Comparison of ENCODE assay signal across 1 cellular context in the genomic region with DNA sequence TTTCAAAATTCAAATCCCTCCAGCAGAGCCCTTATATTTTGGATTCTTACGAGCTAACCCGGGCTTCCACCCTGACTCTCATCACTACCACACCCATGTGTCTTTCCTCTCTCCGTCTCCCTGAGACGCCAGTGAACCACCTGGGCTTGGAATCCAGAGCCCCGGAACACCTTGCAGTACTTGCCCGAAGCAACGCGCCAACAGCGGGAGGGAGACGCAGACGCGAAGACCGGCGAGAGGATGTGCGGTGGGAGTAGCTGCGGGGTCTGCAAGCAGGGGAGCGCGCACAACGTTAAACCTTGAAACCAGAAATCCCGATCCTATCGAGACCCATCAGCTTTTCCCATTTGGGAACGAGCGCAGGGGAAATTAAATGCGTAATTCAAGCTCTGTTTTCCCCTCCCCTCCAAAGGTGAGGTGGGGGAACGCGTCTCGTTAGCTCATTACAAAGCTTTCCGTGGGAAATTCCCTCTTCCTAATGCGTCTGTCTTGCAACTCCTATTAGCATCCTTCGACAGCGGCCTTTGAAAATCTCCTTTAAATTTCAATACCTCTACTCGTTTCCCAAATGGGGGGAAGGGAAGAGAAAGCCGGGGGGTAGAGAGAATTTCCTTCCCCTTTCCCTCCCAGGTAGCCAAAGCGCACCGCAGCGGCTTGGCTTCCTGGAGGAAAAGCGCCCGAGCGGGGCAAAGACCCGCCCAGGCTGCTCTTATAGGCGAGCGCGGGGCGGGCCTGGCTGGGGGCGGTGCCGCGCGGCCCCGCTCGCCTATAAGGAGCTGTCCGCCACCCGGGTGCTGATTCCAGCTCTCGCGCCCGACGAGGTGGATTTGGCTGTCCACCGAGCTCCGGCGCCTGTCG.
A peak's percentile ranks its signal among the peaks of the same experiment; 100 is the strongest.
TF ChIP-seq lines count a peak whose summit lies in the region.

Gene CNTNAP5, plus strand, starts transcription at position 797 of the 858 bp plus-strand sequence. CDS start 364 bp downstream, outside the sequence.

TF ChIP-seq in H1, 55 proteins besides CTCF, POLR2A, EP300 and RAD21:
- TF ChIP-seq SIX5 (IDR thresholded peaks at IDR 0.05; ENCODE audit: low read depth, low read length) (no peak), ATF2 (IDR thresholded peaks at IDR 0.05; ENCODE audit: low read length) (no peak), SIN3A (conservative IDR thresholded peaks at IDR 0.05 in 1 of 2, IDR thresholded peaks at IDR 0.05 in 1 of 2; ENCODE audit: low read depth in 1 of 2, low read length in 2 of 2) (peak; percentile 86 to 91; a peak in 2 of 4 replicates), YY1 (IDR thresholded peaks at IDR 0.05; ENCODE audit: low read depth, low read length) (no peak), KDM5A (IDR thresholded peaks at IDR 0.05; ENCODE audit: low read length) (no peak), CTBP2 (IDR thresholded peaks at IDR 0.05; ENCODE audit: borderline replicate concordance, insufficient read depth, insufficient read length, low read length) (no peak), TAF7 (optimal IDR thresholded peaks at IDR 0.05; ENCODE audit: borderline replicate concordance, low read depth, low read length) (peak; percentile 15), TEAD4 (IDR thresholded peaks at IDR 0.05; ENCODE audit: low read depth, low read length) (peak; percentile 2; the same call in 1 of the 2 replicates), SAP30 (IDR thresholded peaks at IDR 0.05; ENCODE audit: insufficient read depth, insufficient replicate concordance, low read length) (no peak), ZNF274 (IDR thresholded peaks at IDR 0.05; ENCODE audit: borderline replicate concordance, extremely low read depth, low read length) (no peak), CBX8 (IDR thresholded peaks at IDR 0.05; ENCODE audit: borderline replicate concordance, low read depth, low read length) (no peak), JUN (IDR thresholded peaks at IDR 0.05; ENCODE audit: low read depth, low read length) (no peak), POLR2AphosphoS5 (IDR thresholded peaks at IDR 0.05; ENCODE audit: low read depth, low read length) (no peak), JUND (IDR thresholded peaks at IDR 0.05; ENCODE audit: low read length) (no peak), POU5F1 (IDR thresholded peaks at IDR 0.05; ENCODE audit: low read depth, low read length) (no peak), GABPA (IDR thresholded peaks at IDR 0.05; ENCODE audit: borderline replicate concordance, insufficient read depth, low read length) (no peak), KDM4A (IDR thresholded peaks at IDR 0.05; ENCODE audit: low read depth, low read length, severe bottlenecking) (peak; percentile 56), KDM1A (IDR thresholded peaks at IDR 0.05; ENCODE audit: borderline replicate concordance, low read length) (no peak), BCL11A (IDR thresholded peaks at IDR 0.05; ENCODE audit: low read depth in 2 of 2, low read length in 2 of 2) (no peak), GTF2F1 (IDR thresholded peaks at IDR 0.05; ENCODE audit: borderline replicate concordance, low read depth, low read length) (no peak), CEBPB (IDR thresholded peaks at IDR 0.05; ENCODE audit: low read depth, low read length) (no peak), SIRT6 (IDR thresholded peaks at IDR 0.05; ENCODE audit: low read length) (no peak), E2F6 (IDR thresholded peaks at IDR 0.05) (peak; percentile 53; the same call in 1 of the 2 replicates), SUZ12 (IDR thresholded peaks at IDR 0.05; ENCODE audit: low read length) (no peak), NRF1 (IDR thresholded peaks at IDR 0.05; ENCODE audit: low read depth, low read length) (no peak), ATF3 (IDR thresholded peaks at IDR 0.05; ENCODE audit: insufficient read depth, low read depth, low read length) (no peak), EGR1 (IDR thresholded peaks at IDR 0.05; ENCODE audit: borderline replicate concordance, low read depth, low read length) (peak; percentile 33; the same call in 1 of the 2 replicates), CBX5 (IDR thresholded peaks at IDR 0.05; ENCODE audit: low read depth, low read length) (no peak), BRCA1 (IDR thresholded peaks at IDR 0.05; ENCODE audit: low read depth, low read length) (no peak), SP2 (IDR thresholded peaks at IDR 0.05; ENCODE audit: low read length) (no peak), TAF1 (IDR thresholded peaks at IDR 0.05; ENCODE audit: low read depth, low read length) (no peak), SP4 (IDR thresholded peaks at IDR 0.05; ENCODE audit: low read length) (no peak), CHD2 (IDR thresholded peaks at IDR 0.05; ENCODE audit: low read length) (no peak), FOSL1 (IDR thresholded peaks at IDR 0.05; ENCODE audit: insufficient read depth, low read depth, low read length) (no peak), CREB1 (IDR thresholded peaks at IDR 0.05) (no peak), PHF8 (conservative IDR thresholded peaks at IDR 0.05; ENCODE audit: low read depth, low read length) (no peak), BACH1 (IDR thresholded peaks at IDR 0.05; ENCODE audit: low read length) (no peak), SP1 (IDR thresholded peaks at IDR 0.05; ENCODE audit: low read depth, low read length) (no peak), RFX5 (IDR thresholded peaks at IDR 0.05; ENCODE audit: borderline replicate concordance, low read depth, low read length) (no peak), TCF12 (IDR thresholded peaks at IDR 0.05; ENCODE audit: low read depth, low read length) (no peak), MAFK (IDR thresholded peaks at IDR 0.05; ENCODE audit: low read depth, low read length) (no peak), TBP (IDR thresholded peaks at IDR 0.05; ENCODE audit: low read depth, low read length) (peak; percentile 32; the same call in 1 of the 2 replicates), EZH2 (IDR thresholded peaks at IDR 0.05; ENCODE audit: low read depth, low read length, severe bottlenecking) (peak; percentile 43), RNF2 (IDR thresholded peaks at IDR 0.05; ENCODE audit: borderline replicate concordance, low read depth, low read length, missing control alignments, poor library complexity, severe bottlenecking) (no peak), SRF (IDR thresholded peaks at IDR 0.05; ENCODE audit: low read depth, low read length) (no peak), RBBP5 (IDR thresholded peaks at IDR 0.05; ENCODE audit: borderline replicate concordance, low read depth, low read length) (no peak), RXRA (IDR thresholded peaks at IDR 0.05; ENCODE audit: insufficient read depth, low read depth, low read length) (no peak), HDAC6 (IDR thresholded peaks at IDR 0.05; ENCODE audit: low read depth, low read length) (no peak), NANOG (IDR thresholded peaks at IDR 0.05; ENCODE audit: insufficient read depth, low read depth, low read length, poor library complexity, severe bottlenecking) (no peak), CHD1 (IDR thresholded peaks at IDR 0.05; ENCODE audit: low read depth, low read length) (no peak), HDAC2 (IDR thresholded peaks at IDR 0.05; ENCODE audit: borderline replicate concordance in 1 of 2, low read depth in 2 of 2, low read length in 2 of 2) (peak; percentile 49 to 60; a peak in 1 of 4 replicates), ASH2L (IDR thresholded peaks at IDR 0.05; ENCODE audit: low read length) (peak; percentile 82)
- TF ChIP-seq, protein P1, sequence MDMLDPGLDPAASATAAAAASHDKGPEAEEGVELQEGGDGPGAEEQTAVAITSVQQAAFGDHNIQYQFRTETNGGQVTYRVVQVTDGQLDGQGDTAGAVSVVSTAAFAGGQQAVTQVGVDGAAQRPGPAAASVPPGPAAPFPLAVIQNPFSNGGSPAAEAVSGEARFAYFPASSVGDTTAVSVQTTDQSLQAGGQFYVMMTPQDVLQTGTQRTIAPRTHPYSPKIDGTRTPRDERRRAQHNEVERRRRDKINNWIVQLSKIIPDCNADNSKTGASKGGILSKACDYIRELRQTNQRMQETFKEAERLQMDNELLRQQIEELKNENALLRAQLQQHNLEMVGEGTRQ (IDR thresholded peaks at IDR 0.05; ENCODE audit: low read length) = no peak
- TF ChIP-seq, protein P2, sequence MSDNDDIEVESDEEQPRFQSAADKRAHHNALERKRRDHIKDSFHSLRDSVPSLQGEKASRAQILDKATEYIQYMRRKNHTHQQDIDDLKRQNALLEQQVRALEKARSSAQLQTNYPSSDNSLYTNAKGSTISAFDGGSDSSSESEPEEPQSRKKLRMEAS (IDR thresholded peaks at IDR 0.05) = peak; percentile 66
- TF ChIP-seq, protein P3, sequence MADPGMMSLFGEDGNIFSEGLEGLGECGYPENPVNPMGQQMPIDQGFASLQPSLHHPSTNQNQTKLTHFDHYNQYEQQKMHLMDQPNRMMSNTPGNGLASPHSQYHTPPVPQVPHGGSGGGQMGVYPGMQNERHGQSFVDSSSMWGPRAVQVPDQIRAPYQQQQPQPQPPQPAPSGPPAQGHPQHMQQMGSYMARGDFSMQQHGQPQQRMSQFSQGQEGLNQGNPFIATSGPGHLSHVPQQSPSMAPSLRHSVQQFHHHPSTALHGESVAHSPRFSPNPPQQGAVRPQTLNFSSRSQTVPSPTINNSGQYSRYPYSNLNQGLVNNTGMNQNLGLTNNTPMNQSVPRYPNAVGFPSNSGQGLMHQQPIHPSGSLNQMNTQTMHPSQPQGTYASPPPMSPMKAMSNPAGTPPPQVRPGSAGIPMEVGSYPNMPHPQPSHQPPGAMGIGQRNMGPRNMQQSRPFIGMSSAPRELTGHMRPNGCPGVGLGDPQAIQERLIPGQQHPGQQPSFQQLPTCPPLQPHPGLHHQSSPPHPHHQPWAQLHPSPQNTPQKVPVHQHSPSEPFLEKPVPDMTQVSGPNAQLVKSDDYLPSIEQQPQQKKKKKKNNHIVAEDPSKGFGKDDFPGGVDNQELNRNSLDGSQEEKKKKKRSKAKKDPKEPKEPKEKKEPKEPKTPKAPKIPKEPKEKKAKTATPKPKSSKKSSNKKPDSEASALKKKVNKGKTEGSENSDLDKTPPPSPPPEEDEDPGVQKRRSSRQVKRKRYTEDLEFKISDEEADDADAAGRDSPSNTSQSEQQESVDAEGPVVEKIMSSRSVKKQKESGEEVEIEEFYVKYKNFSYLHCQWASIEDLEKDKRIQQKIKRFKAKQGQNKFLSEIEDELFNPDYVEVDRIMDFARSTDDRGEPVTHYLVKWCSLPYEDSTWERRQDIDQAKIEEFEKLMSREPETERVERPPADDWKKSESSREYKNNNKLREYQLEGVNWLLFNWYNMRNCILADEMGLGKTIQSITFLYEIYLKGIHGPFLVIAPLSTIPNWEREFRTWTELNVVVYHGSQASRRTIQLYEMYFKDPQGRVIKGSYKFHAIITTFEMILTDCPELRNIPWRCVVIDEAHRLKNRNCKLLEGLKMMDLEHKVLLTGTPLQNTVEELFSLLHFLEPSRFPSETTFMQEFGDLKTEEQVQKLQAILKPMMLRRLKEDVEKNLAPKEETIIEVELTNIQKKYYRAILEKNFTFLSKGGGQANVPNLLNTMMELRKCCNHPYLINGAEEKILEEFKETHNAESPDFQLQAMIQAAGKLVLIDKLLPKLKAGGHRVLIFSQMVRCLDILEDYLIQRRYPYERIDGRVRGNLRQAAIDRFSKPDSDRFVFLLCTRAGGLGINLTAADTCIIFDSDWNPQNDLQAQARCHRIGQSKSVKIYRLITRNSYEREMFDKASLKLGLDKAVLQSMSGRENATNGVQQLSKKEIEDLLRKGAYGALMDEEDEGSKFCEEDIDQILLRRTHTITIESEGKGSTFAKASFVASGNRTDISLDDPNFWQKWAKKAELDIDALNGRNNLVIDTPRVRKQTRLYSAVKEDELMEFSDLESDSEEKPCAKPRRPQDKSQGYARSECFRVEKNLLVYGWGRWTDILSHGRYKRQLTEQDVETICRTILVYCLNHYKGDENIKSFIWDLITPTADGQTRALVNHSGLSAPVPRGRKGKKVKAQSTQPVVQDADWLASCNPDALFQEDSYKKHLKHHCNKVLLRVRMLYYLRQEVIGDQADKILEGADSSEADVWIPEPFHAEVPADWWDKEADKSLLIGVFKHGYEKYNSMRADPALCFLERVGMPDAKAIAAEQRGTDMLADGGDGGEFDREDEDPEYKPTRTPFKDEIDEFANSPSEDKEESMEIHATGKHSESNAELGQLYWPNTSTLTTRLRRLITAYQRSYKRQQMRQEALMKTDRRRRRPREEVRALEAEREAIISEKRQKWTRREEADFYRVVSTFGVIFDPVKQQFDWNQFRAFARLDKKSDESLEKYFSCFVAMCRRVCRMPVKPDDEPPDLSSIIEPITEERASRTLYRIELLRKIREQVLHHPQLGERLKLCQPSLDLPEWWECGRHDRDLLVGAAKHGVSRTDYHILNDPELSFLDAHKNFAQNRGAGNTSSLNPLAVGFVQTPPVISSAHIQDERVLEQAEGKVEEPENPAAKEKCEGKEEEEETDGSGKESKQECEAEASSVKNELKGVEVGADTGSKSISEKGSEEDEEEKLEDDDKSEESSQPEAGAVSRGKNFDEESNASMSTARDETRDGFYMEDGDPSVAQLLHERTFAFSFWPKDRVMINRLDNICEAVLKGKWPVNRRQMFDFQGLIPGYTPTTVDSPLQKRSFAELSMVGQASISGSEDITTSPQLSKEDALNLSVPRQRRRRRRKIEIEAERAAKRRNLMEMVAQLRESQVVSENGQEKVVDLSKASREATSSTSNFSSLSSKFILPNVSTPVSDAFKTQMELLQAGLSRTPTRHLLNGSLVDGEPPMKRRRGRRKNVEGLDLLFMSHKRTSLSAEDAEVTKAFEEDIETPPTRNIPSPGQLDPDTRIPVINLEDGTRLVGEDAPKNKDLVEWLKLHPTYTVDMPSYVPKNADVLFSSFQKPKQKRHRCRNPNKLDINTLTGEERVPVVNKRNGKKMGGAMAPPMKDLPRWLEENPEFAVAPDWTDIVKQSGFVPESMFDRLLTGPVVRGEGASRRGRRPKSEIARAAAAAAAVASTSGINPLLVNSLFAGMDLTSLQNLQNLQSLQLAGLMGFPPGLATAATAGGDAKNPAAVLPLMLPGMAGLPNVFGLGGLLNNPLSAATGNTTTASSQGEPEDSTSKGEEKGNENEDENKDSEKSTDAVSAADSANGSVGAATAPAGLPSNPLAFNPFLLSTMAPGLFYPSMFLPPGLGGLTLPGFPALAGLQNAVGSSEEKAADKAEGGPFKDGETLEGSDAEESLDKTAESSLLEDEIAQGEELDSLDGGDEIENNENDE (IDR thresholded peaks at IDR 0.05; ENCODE audit: insufficient replicate concordance, low read length) = no peak
